ENCODE assay signal across 16 cellular contexts in genomic region chr15:58463815-58464697, GRCh38. TPM values are rescaled to one million over a fixed set of nuclear protein-coding genes. Genes with fewer than 3 reads are reported as not detected.
DNase-seq lines count a peak whose midpoint lies in the region; ATAC-seq, FAIRE-seq and TF ChIP-seq lines count a peak whose summit lies in the region.
"Had no signal": no experiment of that assay in that cellular context is flagged by ENCODE, and none has a peak within 500 bp of the region (broad histone marks: within the 10 kb centered on the region; RNA-seq: fewer than 3 reads in every experiment).

No MANE protein-coding gene starts in this region.

- H3K9me3 ChIP-seq in BLaER1 treated with 17β-estradiol and CSF1 and Interleukin-3, amounts not matched to agents 10 nM and 100 nM (replicated peaks in 1 of 11), result peaks cover 0 to 3% (median 0%) of the 10 kb centered on the region in 11 experiments; a peak in 1 of 22 replicates
- H3K9me3 ChIP-seq: adrenal gland, gastrocnemius medialis, neutrophil had no signal

- peaks cover 5 to 12% of the 10 kb centered on the region in 2 donors for H3K4me1 Mint-ChIP-seq in stimulated activated naive B cell treated with anti-CD40 and anti-IgM and Interleukin-4, amounts not matched to agents 10 μg/mL and 1 μg/mL and 100 μg/mL, for 72 hours
- H3K4me1 Mint-ChIP-seq: B cell had no signal

- ATAC-seq in HG02678 (IDR thresholded peaks at IDR 0.05; ENCODE audit: unreplicated experiment), result peak; percentile 72
- no peak for ATAC-seq in stimulated activated naive B cell treated with anti-CD40 and anti-IgM and Interleukin-4, amounts not matched to agents 10 μg/mL and 1 μg/mL and 100 μg/mL, for 72 hours (replicated peaks)
- ATAC-seq: gastrocnemius medialis, left cardiac atrium had no signal

- FAIRE-seq in H54 (lab: Jason Lieb, UNC), result no peak

- peaks cover 11 to 24% of the 10 kb centered on the region in 2 donors for H3K27me3 Mint-ChIP-seq in stimulated activated naive B cell treated with anti-CD40 and anti-IgM and Interleukin-4, amounts not matched to agents 10 μg/mL and 1 μg/mL and 100 μg/mL, for 72 hours

- no peaks in the 10 kb centered on the region for H3K36me3 ChIP-seq in BLaER1 treated with 17β-estradiol and CSF1 and Interleukin-3, amounts not matched to agents 10 nM and 100 nM
- H3K36me3 ChIP-seq: adrenal gland, gastrocnemius medialis, neutrophil had no signal

- H3K27ac Mint-ChIP-seq in stimulated activated naive B cell treated with anti-CD40 and anti-IgM and Interleukin-4, amounts not matched to agents 10 μg/mL and 1 μg/mL and 100 μg/mL, for 72 hours, result no peak overlapping the region
- H3K27ac Mint-ChIP-seq: B cell had no signal

- no peak for TF ChIP-seq POLR2A in H54 (IDR thresholded peaks at IDR 0.05; ENCODE audit: low read depth, low read length)

- H3K27me3 ChIP-seq in BLaER1 treated with 17β-estradiol and CSF1 and Interleukin-3, amounts not matched to agents 10 nM and 100 nM, result no peaks in the 10 kb centered on the region
- H3K27me3 ChIP-seq: adrenal gland, gastrocnemius medialis, neutrophil had no signal

- no peaks in the 10 kb centered on the region for H3K36me3 Mint-ChIP-seq in stimulated activated naive B cell treated with anti-CD40 and anti-IgM and Interleukin-4, amounts not matched to agents 10 μg/mL and 1 μg/mL and 100 μg/mL, for 72 hours

- H3K9me3 Mint-ChIP-seq in stimulated activated naive B cell treated with anti-CD40 and anti-IgM and Interleukin-4, amounts not matched to agents 10 μg/mL and 1 μg/mL and 100 μg/mL, for 72 hours, result no peaks in the 10 kb centered on the region

- H3K4me2 ChIP-seq in BLaER1 treated with 17β-estradiol and CSF1 and Interleukin-3, amounts not matched to agents 10 nM and 100 nM, result peak overlapping the region in 8 of 11 experiments; percentile 6 to 76 (median 43); a peak in 13 of 22 replicates

- H3K4me3 Mint-ChIP-seq in stimulated activated naive B cell treated with anti-CD40 and anti-IgM and Interleukin-4, amounts not matched to agents 10 μg/mL and 1 μg/mL and 100 μg/mL, for 72 hours, result no peak overlapping the region
- H3K4me3 Mint-ChIP-seq: B cell had no signal

- no peaks in the 10 kb centered on the region for H4K20me1 ChIP-seq in BLaER1 treated with 17β-estradiol and CSF1 and Interleukin-3, amounts not matched to agents 10 nM and 100 nM

- H3K4me3 ChIP-seq in BLaER1 treated with 17β-estradiol and CSF1 and Interleukin-3, amounts not matched to agents 10 nM and 100 nM, result no peak overlapping the region
- no peak overlapping the region for H3K4me3 ChIP-seq in epithelial cell of proximal tubule (ENCODE audit: low read depth, low read length)
- no peak overlapping the region for H3K4me3 ChIP-seq in coronary artery
- H3K4me3 ChIP-seq: adrenal gland, gastrocnemius medialis had no signal

- H3K4me1 ChIP-seq in BLaER1 treated with 17β-estradiol and CSF1 and Interleukin-3, amounts not matched to agents 10 nM and 100 nM, result peaks cover 61 to 100% (median 93%) of the 10 kb centered on the region in 10 experiments

- no peak overlapping the region for H3K27ac ChIP-seq in BLaER1 treated with 17β-estradiol and CSF1 and Interleukin-3, amounts not matched to agents 10 nM and 100 nM
- no peak overlapping the region for H3K27ac ChIP-seq in coronary artery
- H3K27ac ChIP-seq: adrenal gland, gastrocnemius medialis, neutrophil had no signal

- DNase-seq in NCI-H69 (lab: John Stamatoyannopoulos, UW) (peak; percentile 11), epithelial cell of proximal tubule (ENCODE audit: low read depth) (peak; percentile 97), GM10266 (ENCODE audit: extremely low spot score) (no peak), coronary artery (ENCODE audit: low spot score) (no peak), H54 (ENCODE audit: insufficient read length, low spot score) (no peak)
- DNase-seq in stimulated activated naive B cell treated with anti-CD40 and anti-IgM and Interleukin-4, amounts not matched to agents 10 μg/mL and 1 μg/mL and 100 μg/mL, for 72 hours, result no peak
- DNase-seq: adrenal gland; gastrocnemius medialis; left cardiac atrium; stimulated activated CD8-positive, alpha-beta memory T cell treated with anti-CD3 and anti-CD28 coated beads, Interleukin-4, amount 100 ng/mL, for 48 hours; T-helper 9 cell had no signal

- no peak overlapping the region for H3K9ac ChIP-seq in BLaER1 treated with 17β-estradiol and CSF1 and Interleukin-3, amounts not matched to agents 10 nM and 100 nM

- no peak for TF ChIP-seq CTCF in epithelial cell of proximal tubule (conservative IDR thresholded peaks at IDR 0.05; ENCODE audit: low read depth, low read length)
- TF ChIP-seq CTCF in GM10266 (IDR thresholded peaks at IDR 0.05; ENCODE audit: control insufficient read depth, insufficient read depth, low read depth, missing control alignments), result no peak
- no peak for TF ChIP-seq CTCF in coronary artery (IDR thresholded peaks at IDR 0.05)

RNA-seq across cellular contexts. Expression of gene LIPC, which starts 32.3 kb away (rescaled TPM):
- 1.1 and 12.9 TPM in 2 replicates for total RNA-seq in epithelial cell of proximal tubule
- total RNA-seq: B cell, RPMI7951 had no signal

Comparison
In these comparisons a context has a peak if more than half of its experiments do, and no peak if none do; other contexts are left out.
1. DNase-seq: peak in NCI-H69 (single experiment) and epithelial cell of proximal tubule (single experiment); none in GM10266 (single experiment), coronary artery (single experiment), H54 (single experiment) and stimulated activated naive B cell treated with anti-CD40 and anti-IgM and Interleukin-4, amounts not matched to agents 10 μg/mL and 1 μg/mL and 100 μg/mL, for 72 hours (single experiment).